In the genomic region with DNA sequence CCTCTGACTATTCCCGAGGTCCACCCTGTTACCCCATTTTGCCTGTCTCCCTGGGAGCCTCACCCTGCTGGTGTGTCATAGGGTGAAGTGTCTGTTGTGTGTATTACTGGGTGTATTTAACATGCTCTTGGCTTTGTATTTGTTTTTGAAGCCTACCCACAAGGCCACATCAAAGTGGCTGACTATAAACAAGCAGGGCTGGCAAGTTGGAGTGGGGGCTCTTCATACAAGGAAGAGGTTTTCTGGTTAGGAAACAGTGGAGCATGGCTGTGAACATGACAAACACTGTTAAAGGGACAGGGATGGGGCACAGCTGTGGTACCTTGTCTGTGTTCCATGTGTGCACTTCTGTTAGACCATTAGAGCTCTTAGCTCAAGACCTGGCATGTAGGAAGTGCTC, we compare ENCODE assay signal across 8 cellular contexts. TPM values are rescaled to one million over a fixed set of nuclear protein-coding genes. Genes with fewer than 3 reads are reported as not detected.
DNase-seq lines count a peak whose midpoint lies in the region; ATAC-seq and TF ChIP-seq lines count a peak whose summit lies in the region.

No MANE protein-coding gene starts in this region.

- no peaks in the 10 kb centered on the region for H3K36me3 ChIP-seq in hepatocyte (replicated peaks; ENCODE audit: insufficient read depth, low read depth)

- H3K27me3 ChIP-seq in hepatocyte: no peaks in the 10 kb centered on the region

- ATAC-seq in HG03135 (IDR thresholded peaks at IDR 0.05; ENCODE audit: unreplicated experiment): peak; percentile 20

- peaks cover 84% of the 10 kb centered on the region for H3K79me2 ChIP-seq in hepatocyte

- no peak overlapping the region for H3K4me3 ChIP-seq in hepatocyte
- H3K4me3 ChIP-seq in lower leg skin (ENCODE audit: low read depth, poor library complexity, severe bottlenecking): no peak overlapping the region

- no peak overlapping the region for H2AFZ ChIP-seq in hepatocyte

- DNase-seq in Daoy (ENCODE audit: low read depth) (peak; percentile 80), hepatocyte (ENCODE audit: low spot score) (no peak), NCI-H1048 (lab: John Stamatoyannopoulos, UW) (no peak), ureter (ENCODE audit: low spot score) (no peak), posterior cingulate gyrus (no peak), lower leg skin (ENCODE audit: low spot score in 2 of 2) (no peak)
- peak; percentile 65 for DNase-seq in activated CD4-positive, alpha-beta T cell treated with anti-CD3 and anti-CD28 coated beads, Interleukin-2, amount 50 U/mL, for 1 hour

- H3K4me2 ChIP-seq in hepatocyte: no peak overlapping the region

- TF ChIP-seq POLR2A in lower leg skin (IDR thresholded peaks at IDR 0.05): no peak

- H3K4me1 ChIP-seq in hepatocyte (ENCODE audit: insufficient read depth): peaks cover 23% of the 10 kb centered on the region

- no peak for TF ChIP-seq CTCF in hepatocyte (IDR thresholded peaks at IDR 0.05; ENCODE audit: poor library complexity)
- TF ChIP-seq CTCF in lower leg skin (IDR thresholded peaks at IDR 0.05): no peak

- 75% methylated on average over 1 of the region's 1 CpG for WGBS in hepatocyte (ENCODE audit: low lambda C conversion rate, missing lambda C conversion rate)
- 29 to 48% methylated on average over 1 of the region's 1 CpG for WGBS in lower leg skin, 2 donors

- peak overlapping the region; percentile 33 for H3K27ac ChIP-seq in hepatocyte

- peaks cover 8% of the 10 kb centered on the region for H4K20me1 ChIP-seq in hepatocyte (ENCODE audit: insufficient read depth, poor library complexity, severe bottlenecking)

- H3K9me3 ChIP-seq in hepatocyte (ENCODE audit: low read depth): no peaks in the 10 kb centered on the region

- H3K9me2 ChIP-seq in hepatocyte (replicated peaks; ENCODE audit: insufficient read depth): no peaks in the 10 kb centered on the region

- intact Hi-C loops in posterior cingulate gyrus (cut with DNase I): no loop called here
- intact Hi-C loops in lower leg skin (cut with DNase I; ENCODE audit: low total_unique reads): no loop called here

RNA-seq across cellular contexts. Expression of a gene that starts 26.3 kb away (rescaled TPM):
- 11.8 and 15.7 TPM in 2 replicates for total RNA-seq in Daoy (2014; rRNA removed; shearing (Covaris generic))
- total RNA-seq in hepatocyte: 21.7 and 27.8 TPM in 2 replicates
- 8.9 and 9.2 TPM in 2 replicates for polyA plus RNA-seq in hepatocyte
- total RNA-seq in ureter: 26.1 TPM
- 10 to 100 TPM; 80.3 to 99.5 (median 86.5) TPM for total RNA-seq in lower leg skin

Comparison
In these comparisons a context has a peak if more than half of its experiments do, and no peak if none do; other contexts are left out.
1. DNase-seq: peak in Daoy (single experiment) and activated CD4-positive, alpha-beta T cell treated with anti-CD3 and anti-CD28 coated beads, Interleukin-2, amount 50 U/mL, for 1 hour (single experiment); none in hepatocyte (single experiment), NCI-H1048 (single experiment), ureter (single experiment), posterior cingulate gyrus (0 of 10) and lower leg skin (0 of 2).